Comparison of ENCODE assay signal across 25 cellular contexts in the genomic region with DNA sequence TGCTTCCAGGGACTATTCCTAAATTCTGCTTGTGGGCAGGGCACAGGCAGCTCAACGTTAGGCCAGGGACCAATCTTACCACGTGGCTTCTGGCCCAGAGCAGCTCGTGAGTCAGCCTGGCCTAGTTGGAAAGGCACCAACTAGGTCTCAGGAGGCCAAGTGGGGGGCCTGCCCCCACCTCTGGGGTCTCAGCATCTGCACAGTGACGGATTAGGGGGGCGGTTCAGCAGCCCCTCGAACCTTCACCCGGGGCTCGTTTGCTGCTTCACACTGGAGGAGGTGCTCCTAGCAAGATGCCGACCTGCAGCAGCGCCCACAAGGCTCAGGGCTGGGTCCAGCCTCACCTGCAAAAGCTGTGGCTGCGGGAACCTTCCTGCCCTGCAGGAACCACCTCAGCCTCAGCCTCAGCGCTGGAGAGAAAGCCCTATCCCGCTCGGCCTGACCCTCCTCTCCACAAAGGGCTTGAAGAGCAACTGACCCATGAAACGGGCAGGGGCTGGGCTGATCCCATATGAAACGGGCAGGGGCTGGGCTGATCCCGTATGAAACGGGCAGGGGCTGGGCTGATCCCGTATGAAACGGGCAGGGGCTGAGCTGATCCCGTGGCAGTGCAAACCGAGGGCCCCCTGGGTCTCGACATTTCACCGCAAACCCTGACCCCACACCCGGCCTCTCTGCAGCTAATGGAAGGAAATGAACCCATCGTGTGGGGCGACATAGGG.
"Had no signal": no experiment of that assay in that cellular context is flagged by ENCODE, and none has a peak within 500 bp of the region (broad histone marks: within the 10 kb centered on the region; RNA-seq: fewer than 3 reads in every experiment).

No MANE protein-coding gene starts in this region.

- H3K4me3 ChIP-seq: adrenal gland, breast epithelium, coronary artery, esophagus squamous epithelium, heart left ventricle, left lung, right lobe of liver, thyroid gland had no signal

- H3K9me3 ChIP-seq: adrenal gland, esophagus squamous epithelium, heart left ventricle, left lung, right lobe of liver, SK-N-SH, thyroid gland had no signal

- DNase-seq: activated CD4-positive, CD25-positive, alpha-beta regulatory T cell treated with anti-CD3 and anti-CD28 coated beads, Interleukin-2, amount 50 U/mL, for 72 hours; activated gamma-delta T cell treated with Interleukin-2 at 50 U/mL for 16 hours; activated T-cell treated with anti-CD3 and anti-CD28 coated beads, Interleukin-2, amount 50 U/mL, for 1 hour; adrenal gland; endodermal cell; esophagus squamous epithelium; heart left ventricle; SK-N-SH; small intestine; stimulated activated CD4-positive, alpha-beta T cell treated with anti-CD3 and anti-CD28 coated beads, Interleukin-15, amount 100 ng/mL, for 24 hours; stimulated activated CD8-positive, alpha-beta memory T cell treated with anti-CD3 and anti-CD28 coated beads, Interleukin-4, amount 100 ng/mL, for 48 hours; stimulated activated naive CD4-positive, alpha-beta T cell had no signal

- H3K9ac ChIP-seq: parathyroid adenoma, SK-N-SH had no signal

- H3K36me3 ChIP-seq: adrenal gland, breast epithelium, esophagus squamous epithelium, heart left ventricle, left lung, right lobe of liver, thyroid gland had no signal

- H3K4me2 ChIP-seq: SK-N-SH had no signal

- H3K79me2 ChIP-seq: parathyroid adenoma had no signal

- H3K36me3 Mint-ChIP-seq: activated naive CD8-positive, alpha-beta T cell; natural killer cell treated with Interleukin-12 subunit alpha and Interleukin-12 subunit beta and Interleukin-15 and Interleukin-18, amount 100 ng/mL, for 72 hours had no signal

- H3K4me1 ChIP-seq: adrenal gland, breast epithelium, esophagus squamous epithelium, heart left ventricle, left lung, parathyroid adenoma, right lobe of liver, thyroid gland had no signal

- H3K27me3 ChIP-seq: adrenal gland, esophagus squamous epithelium, right lobe of liver, thyroid gland had no signal

- H3K27ac ChIP-seq: adrenal gland, breast epithelium, coronary artery, esophagus squamous epithelium, heart left ventricle, left lung, parathyroid adenoma, right lobe of liver, thyroid gland, VCaP had no signal

- H3K4me3 Mint-ChIP-seq: activated naive CD8-positive, alpha-beta T cell; central memory CD8-positive, alpha-beta T cell; endodermal cell; natural killer cell treated with Interleukin-12 subunit alpha and Interleukin-12 subunit beta and Interleukin-15 and Interleukin-18, amount 100 ng/mL, for 72 hours; T-helper 2 cell treated with Interferon-gamma antibody and Interleukin-4, amounts not matched to agents 5 μg/mL and 100 μg/mL, for 36 hours had no signal

- H3K27me3 Mint-ChIP-seq: natural killer cell treated with Interleukin-12 subunit alpha and Interleukin-12 subunit beta and Interleukin-15 and Interleukin-18, amount 100 ng/mL, for 72 hours had no signal

- H2AFZ ChIP-seq: parathyroid adenoma had no signal

- FAIRE-seq: astrocyte, islet of Langerhans, small intestine had no signal

- H3K4me1 Mint-ChIP-seq: central memory CD8-positive, alpha-beta T cell; endodermal cell had no signal

- H3K27ac Mint-ChIP-seq: activated naive CD8-positive, alpha-beta T cell; endodermal cell; natural killer cell treated with Interleukin-12 subunit alpha and Interleukin-12 subunit beta and Interleukin-15 and Interleukin-18, amount 100 ng/mL, for 72 hours; T-helper 2 cell treated with Interferon-gamma antibody and Interleukin-4, amounts not matched to agents 5 μg/mL and 100 μg/mL, for 36 hours had no signal

- H3K9me3 Mint-ChIP-seq: central memory CD8-positive, alpha-beta T cell; endodermal cell; natural killer cell treated with Interleukin-12 subunit alpha and Interleukin-12 subunit beta and Interleukin-15 and Interleukin-18, amount 100 ng/mL, for 72 hours; T-helper 2 cell treated with Interferon-gamma antibody and Interleukin-4, amounts not matched to agents 5 μg/mL and 100 μg/mL, for 36 hours had no signal
